In genomic region chr12:117472983-117473382, GRCh38 we compare ENCODE assay signal across 11 cellular contexts.
A peak's percentile ranks its signal among the peaks of the same experiment; 100 is the strongest.
DNase-seq lines count a peak whose midpoint lies in the region; ATAC-seq and TF ChIP-seq lines count a peak whose summit lies in the region.
"Had no signal": no experiment of that assay in that cellular context is flagged by ENCODE, and none has a peak within 500 bp of the region (broad histone marks: within the 10 kb centered on the region; RNA-seq: fewer than 3 reads in every experiment).

No MANE protein-coding gene starts in this region.

- WGBS in SK-N-SH (ENCODE audit: low lambda C conversion rate): 39% methylated on average over 5 of the region's 5 CpGs
- WGBS in spleen, 5 donors: 30 to 43% (median 36%) methylated on average over 5 of the region's 5 CpGs

- no peaks in the 10 kb centered on the region for H3K27me3 Mint-ChIP-seq in glutamatergic neuron (ENCODE audit: unreplicated experiment)
- H3K27me3 Mint-ChIP-seq: CD4-positive, CD25-positive, alpha-beta regulatory T cell had no signal

- no peak overlapping the region for H3K27ac Mint-ChIP-seq in glutamatergic neuron (ENCODE audit: unreplicated experiment)

- no peak overlapping the region for H3K4me3 Mint-ChIP-seq in glutamatergic neuron (ENCODE audit: unreplicated experiment)
- H3K4me3 Mint-ChIP-seq: CD4-positive, CD25-positive, alpha-beta regulatory T cell had no signal

- H3K27me3 ChIP-seq in SK-N-SH (ENCODE audit: insufficient read depth): no peaks in the 10 kb centered on the region
- H3K27me3 ChIP-seq in OCI-LY3 (ENCODE audit: low read depth, low read length): peaks cover 7% of the 10 kb centered on the region; the same call in 1 of the 2 replicates
- H3K27me3 ChIP-seq in spleen (replicated peaks in 1 of 7): peaks cover 0 to 13% (median 0%) of the 10 kb centered on the region in 7 donors
- H3K27me3 ChIP-seq: cardiac muscle cell, ovary had no signal

- peak; percentile 58 for TF ChIP-seq RAD21 in SK-N-SH (IDR thresholded peaks at IDR 0.05; ENCODE audit: low read length)

- TF ChIP-seq CTCF in SK-N-SH (IDR thresholded peaks at IDR 0.05) (peak; percentile 56), OCI-LY3 (IDR thresholded peaks at IDR 0.05; ENCODE audit: low read depth, low read length) (peak; percentile 32), glutamatergic neuron (IDR thresholded peaks at IDR 0.05; ENCODE audit: partially characterized antibody, unreplicated experiment) (peak; percentile 77), spleen (IDR thresholded peaks at IDR 0.05 in 8 of 11, conservative IDR thresholded peaks at IDR 0.05 in 3 of 11) (peak in 1 of 11 experiments; percentile 12)

- H3K4me1 ChIP-seq in SK-N-SH (ENCODE audit: control insufficient read depth in 1 of 2, insufficient read depth in 2 of 2, low read depth in 1 of 2, low read length in 1 of 2) (peaks cover 0 to 27% of the 10 kb centered on the region in 2 experiments; a peak in 2 of 4 replicates), OCI-LY3 (ENCODE audit: low read length) (no peaks in the 10 kb centered on the region), spleen (no peaks in the 10 kb centered on the region)

- no peaks in the 10 kb centered on the region for H3K4me1 Mint-ChIP-seq in glutamatergic neuron (ENCODE audit: low read depth, unreplicated experiment)
- H3K4me1 Mint-ChIP-seq: CD4-positive, CD25-positive, alpha-beta regulatory T cell had no signal

- peak; percentile 67 for DNase-seq in SK-N-SH
- DNase-seq in glutamatergic neuron: peak; percentile 78
- peak; percentile 30 for DNase-seq in spleen
- DNase-seq in SKM-1 treated with dmso at 0.1 percent for 144 hours (lab: John Stamatoyannopoulos, UW; ENCODE audit: unreplicated experiment): no peak
- no peak for DNase-seq in stimulated activated naive CD8-positive, alpha-beta T cell treated with anti-CD3 and anti-CD28 coated beads, Interleukin-15, Interleukin-2, amounts not matched to agents 100 U/mL and 50 U/mL, for 24 hours
- DNase-seq: CD4-positive, CD25-positive, alpha-beta regulatory T cell; ovary had no signal

- H3F3A ChIP-seq in SK-N-SH (replicated peaks; ENCODE audit: insufficient read depth): no peaks in the 10 kb centered on the region

- H3K9me3 ChIP-seq in SK-N-SH (no peaks in the 10 kb centered on the region), OCI-LY3 (ENCODE audit: insufficient read depth, low read length) (no peaks in the 10 kb centered on the region), spleen (peaks cover 0 to 17% (median 10%) of the 10 kb centered on the region in 8 donors)
- H3K9me3 ChIP-seq: ovary had no signal

- H3K27ac ChIP-seq in SK-N-SH (ENCODE audit: low read depth in 2 of 2, low read length in 1 of 2) (peak overlapping the region in 1 of 2 experiments; percentile 34; a peak in 1 of 4 replicates), OCI-LY3 (ENCODE audit: low read length) (no peak overlapping the region), spleen (no peak overlapping the region)
- H3K27ac ChIP-seq: cardiac muscle cell, ovary had no signal

- no peak for TF ChIP-seq EP300 in SK-N-SH (IDR thresholded peaks at IDR 0.05; ENCODE audit: borderline replicate concordance in 1 of 2, low read depth in 1 of 2, low read length in 1 of 2)

- no peaks in the 10 kb centered on the region for H3K9me2 ChIP-seq in SK-N-SH

- no peaks in the 10 kb centered on the region for H3K36me3 ChIP-seq in SK-N-SH (replicated peaks in 1 of 2; ENCODE audit: control insufficient read depth in 1 of 2, insufficient read depth in 2 of 2, low read length in 1 of 2)
- H3K36me3 ChIP-seq in OCI-LY3 (replicated peaks; ENCODE audit: low read depth, low read length): no peaks in the 10 kb centered on the region
- H3K36me3 ChIP-seq in spleen: no peaks in the 10 kb centered on the region
- H3K36me3 ChIP-seq: cardiac muscle cell, ovary had no signal

- CTCF ChIA-PET in SK-N-SH (lab: Yijun Ruan, JAX): interaction anchor here (0.6 to 2.4 kb wide), 25 partner anchors 9 to 364 kb away, joined by 3 to 17 read pairs (median 4); no protein-coding TSS in a partner anchor

- H2AFZ ChIP-seq in SK-N-SH (ENCODE audit: low read depth) (no peak overlapping the region), OCI-LY3 (ENCODE audit: low read depth, low read length) (no peak overlapping the region)

- intact Hi-C loops in spleen (cut with DNase I; ENCODE audit: low total_unique reads): no loop called here

- H3K9ac ChIP-seq in SK-N-SH (no peak overlapping the region), OCI-LY3 (ENCODE audit: low read length) (no peak overlapping the region)

- no peak for TF ChIP-seq POLR2A in spleen (IDR thresholded peaks at IDR 0.05)

- POLR2A ChIA-PET in SK-N-SH (lab: Yijun Ruan, JAX): no interaction called here

- no peak overlapping the region for H3K4me2 ChIP-seq in SK-N-SH
- H3K4me2 ChIP-seq in OCI-LY3 (ENCODE audit: low read length): no peak overlapping the region

- H3K4me3 ChIP-seq in SK-N-SH (ENCODE audit: low read depth in 2 of 2, low read length in 1 of 2) (no peak overlapping the region), OCI-LY3 (ENCODE audit: low read length) (no peak overlapping the region), spleen (no peak overlapping the region)
- H3K4me3 ChIP-seq: cardiac muscle cell, ovary had no signal

- no peaks in the 10 kb centered on the region for H3K36me3 Mint-ChIP-seq in glutamatergic neuron (ENCODE audit: unreplicated experiment)
- H3K36me3 Mint-ChIP-seq: CD4-positive, CD25-positive, alpha-beta regulatory T cell had no signal

- ATAC-seq in SK-N-SH treated with all-trans-retinoic acid at 6 μM for 48 hours (no peak), HG02885 (IDR thresholded peaks at IDR 0.05; ENCODE audit: poor library complexity, unreplicated experiment) (no peak)
- ATAC-seq in stimulated activated naive CD8-positive, alpha-beta T cell treated with anti-CD3 and anti-CD28 coated beads, Interleukin-15, Interleukin-2, amounts not matched to agents 100 U/mL and 50 U/mL, for 24 hours: no peak

- no peaks in the 10 kb centered on the region for H4K20me1 ChIP-seq in SK-N-SH (ENCODE audit: insufficient read depth)
- no peaks in the 10 kb centered on the region for H4K20me1 ChIP-seq in OCI-LY3 (ENCODE audit: insufficient read depth, low read length)

- H3K79me2 ChIP-seq in SK-N-SH (ENCODE audit: insufficient read depth) (no peaks in the 10 kb centered on the region), OCI-LY3 (ENCODE audit: low read length) (no peaks in the 10 kb centered on the region)

- H3K9me3 Mint-ChIP-seq in glutamatergic neuron (ENCODE audit: unreplicated experiment): no peaks in the 10 kb centered on the region

TF ChIP-seq in SK-N-SH, 30 proteins besides CTCF, POLR2A, EP300 and RAD21:
- TF ChIP-seq GATA2 (CRISPR knock-in tag; IDR thresholded peaks at IDR 0.05): no peak
- TF ChIP-seq SMC3 (IDR thresholded peaks at IDR 0.05; ENCODE audit: low read depth, low read length): peak; percentile 13; the same call in 1 of the 2 replicates
- TF ChIP-seq REST (IDR thresholded peaks at IDR 0.05; ENCODE audit: low read depth, low read length): no peak

TF ChIP-seq in SK-N-SH treated with all-trans-retinoic acid at 6 μM for 48 hours, 23 proteins besides CTCF, POLR2A, EP300 and RAD21 (continues in another document):
- TF ChIP-seq TSHZ2 (CRISPR knock-in tag; IDR thresholded peaks at IDR 0.05) (no peak), PPARA (CRISPR knock-in tag; IDR thresholded peaks at IDR 0.05; ENCODE audit: borderline replicate concordance) (no peak), PATZ1 (CRISPR knock-in tag; IDR thresholded peaks at IDR 0.05; ENCODE audit: borderline replicate concordance) (no peak)

Comparison
In these comparisons a context has a peak if more than half of its experiments do, and no peak if none do; other contexts are left out.
1. DNase-seq: peak in SK-N-SH (single experiment), glutamatergic neuron (single experiment) and spleen (single experiment); none in SKM-1 treated with dmso at 0.1 percent for 144 hours (single experiment) and stimulated activated naive CD8-positive, alpha-beta T cell treated with anti-CD3 and anti-CD28 coated beads, Interleukin-15, Interleukin-2, amounts not matched to agents 100 U/mL and 50 U/mL, for 24 hours (single experiment).